In the genomic region with DNA sequence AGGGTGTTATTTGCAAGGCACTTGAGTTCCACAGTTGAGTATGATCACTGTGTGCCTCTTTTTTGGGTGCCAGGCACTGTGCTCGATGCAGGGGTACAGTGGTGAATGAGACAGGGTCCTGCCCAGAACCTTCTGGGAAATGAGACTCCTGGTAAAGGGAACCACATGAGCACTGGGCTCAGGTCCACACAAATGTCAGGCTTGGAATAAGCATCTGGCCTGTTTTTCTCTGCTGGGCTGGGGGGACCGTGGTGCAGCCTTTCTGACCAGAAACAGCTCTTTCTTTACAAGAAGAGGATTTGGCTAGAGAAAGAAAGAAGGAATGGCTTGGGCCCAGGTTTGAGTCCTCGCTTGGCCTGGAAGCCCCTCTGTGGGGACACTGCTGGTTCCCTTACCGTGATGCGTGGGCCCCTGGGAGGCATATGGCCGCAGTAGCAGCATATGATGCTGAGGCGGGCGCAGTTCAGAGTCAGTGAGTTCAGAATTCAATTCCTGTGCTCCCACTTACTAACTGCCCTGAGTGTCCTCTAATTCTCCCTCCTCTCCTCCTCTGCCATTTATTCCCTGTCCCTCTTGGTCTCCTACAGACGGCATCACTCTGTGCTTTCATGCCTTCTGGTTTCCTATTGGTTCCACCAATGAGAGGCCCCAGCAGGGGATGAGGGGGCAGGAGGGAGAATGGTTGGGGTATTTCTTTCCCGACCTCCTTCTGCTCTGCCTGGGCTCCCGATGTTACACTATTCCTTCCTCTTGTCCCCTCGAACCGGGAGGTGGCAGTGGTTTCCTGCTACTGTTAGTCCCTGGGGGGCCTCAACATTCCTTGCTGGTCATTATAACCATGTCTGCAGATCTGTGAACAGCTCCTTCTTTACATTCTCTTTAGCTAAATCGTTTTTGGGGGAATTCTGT, we compare ENCODE assay signal across 14 cellular contexts. TPM values are rescaled to one million over a fixed set of nuclear protein-coding genes. Genes with fewer than 3 reads are reported as not detected.
DNase-seq lines count a peak whose midpoint lies in the region; ATAC-seq, FAIRE-seq and TF ChIP-seq lines count a peak whose summit lies in the region.
"Had no signal": no experiment of that assay in that cellular context is flagged by ENCODE, and none has a peak within 500 bp of the region (broad histone marks: within the 10 kb centered on the region; RNA-seq: fewer than 3 reads in every experiment).

No MANE protein-coding gene starts in this region.

- H3K27ac ChIP-seq in A673 (ENCODE audit: low read depth, low read length, poor library complexity, severe bottlenecking) (no peak overlapping the region), HepG2 (ENCODE audit: extremely low read length, insufficient read depth, low read length) (no peak overlapping the region)
- H3K27ac ChIP-seq: gastroesophageal sphincter had no signal

- H3K27me3 ChIP-seq in A673 (replicated peaks; ENCODE audit: insufficient read depth, low read depth, low read length, poor library complexity) (peaks cover 3% of the 10 kb centered on the region), HepG2 (ENCODE audit: control insufficient read depth in 1 of 2, insufficient read depth in 2 of 2, low read length in 2 of 2) (peaks cover 4 to 39% of the 10 kb centered on the region in 2 experiments; a peak in 4 of 5 replicates)

- POLR2A ChIA-PET in A673 (lab: Charles Lee; ENCODE audit: low non-redundant PET), result no interaction called here
- POLR2A ChIA-PET in HepG2 (lab: Yijun Ruan, JAX), result no interaction called here

- no peak for TF ChIP-seq RAD21 in HepG2 (CRISPR knock-in tag; IDR thresholded peaks at IDR 0.05)

- no peak for FAIRE-seq in HepG2 (lab: Jason Lieb, UNC)
- FAIRE-seq: islet of Langerhans had no signal

- CTCF ChIA-PET in A673 (lab: Charles Lee) (no interaction called here), HepG2 (lab: Yijun Ruan, JAX; ENCODE audit: low intra/inter-chr PET ratio, low total read pairs) (no interaction called here)

- H3K79me2 ChIP-seq in HepG2 (ENCODE audit: insufficient read depth, low read length), result no peaks in the 10 kb centered on the region

- ATAC-seq in HepG2, result peak; percentile 60
- ATAC-seq in HG02885 (IDR thresholded peaks at IDR 0.05; ENCODE audit: poor library complexity, unreplicated experiment), result no peak
- ATAC-seq: gastroesophageal sphincter had no signal

- H3K9me3 ChIP-seq in A673 (ENCODE audit: low read depth, low read length, poor library complexity, severe bottlenecking), result no peaks in the 10 kb centered on the region
- H3K9me3 ChIP-seq in HepG2 (ENCODE audit: low read length), result no peaks in the 10 kb centered on the region
- H3K9me3 ChIP-seq: gastroesophageal sphincter had no signal

- H3K9ac ChIP-seq in HepG2 (ENCODE audit: insufficient read depth, low read depth, low read length), result no peak overlapping the region

- BruUV-seq in A673 (replicated peaks; lab: Mats Ljungman, UMichigan) (no TSS peak), HepG2 (replicated peaks; lab: Mats Ljungman, UMichigan) (no TSS peak)

- H3K4me3 ChIP-seq in A673 (ENCODE audit: low read depth, low read length, poor library complexity, severe bottlenecking) (no peak overlapping the region), HepG2 (replicated peaks in 1 of 3; ENCODE audit: insufficient read depth in 1 of 3, low read depth in 2 of 3, low read length in 3 of 3) (no peak overlapping the region)
- H3K4me3 ChIP-seq: gastroesophageal sphincter had no signal

- TF ChIP-seq EP300 in HepG2 (IDR thresholded peaks at IDR 0.05; ENCODE audit: low read depth in 2 of 2, low read length in 2 of 2) (no peak), HepG2 (CRISPR knock-in tag; IDR thresholded peaks at IDR 0.05; ENCODE audit: borderline replicate concordance) (no peak)

- TF ChIP-seq POLR2A in HepG2 (IDR thresholded peaks at IDR 0.05; ENCODE audit: insufficient read depth in 1 of 2, low read depth in 2 of 2, low read length in 2 of 2), result no peak

- TF ChIP-seq CTCF in A673 (conservative IDR thresholded peaks at IDR 0.05; ENCODE audit: low read depth, low read length) (peak; percentile 29; the same call in 1 of the 2 replicates), HepG2 (CRISPR knock-in tag; IDR thresholded peaks at IDR 0.05) (peak; percentile 48)

- intact Hi-C loops in A673 (cut with micrococcal nuclease; ENCODE audit: unreplicated experiment), result no loop called here
- intact Hi-C loops in HepG2 (cut with micrococcal nuclease; ENCODE audit: unreplicated experiment), result no loop called here

- no peaks in the 10 kb centered on the region for H3K4me1 ChIP-seq in A673 (ENCODE audit: insufficient read depth, low read length, poor library complexity, severe bottlenecking)
- no peaks in the 10 kb centered on the region for H3K4me1 ChIP-seq in HepG2 (ENCODE audit: insufficient read depth, low read length)

- peak; percentile 41 for DNase-seq in A673 (ENCODE audit: low spot score)
- peak; percentile 51 for DNase-seq in Daoy (ENCODE audit: low read depth)
- DNase-seq in SK-N-DZ (ENCODE audit: low spot score), result peak; percentile 41
- DNase-seq in HepG2 (ENCODE audit: low spot score), result no peak
- no peak for DNase-seq in activated CD4-positive, alpha-beta T cell treated with anti-CD3 and anti-CD28 coated beads for 1 hour
- DNase-seq in dedifferentiated amniotic fluid mesenchymal stem cell (ENCODE audit: extremely low spot score), result no peak
- no peak for DNase-seq in NCI-H146 treated with DMSO at 0.1 percent for 48 hours (lab: John Stamatoyannopoulos, UW; ENCODE audit: unreplicated experiment)
- DNase-seq: activated gamma-delta T cell; NCI-H226; retina; stimulated activated naive CD4-positive, alpha-beta T cell treated with Interleukin-2 at 50 U/mL for 16 hours had no signal

- H3K4me2 ChIP-seq in HepG2 (ENCODE audit: low read depth, low read length), result no peak overlapping the region

- H3K36me3 ChIP-seq in A673 (ENCODE audit: insufficient read depth, low read length, poor library complexity, severe bottlenecking) (no peaks in the 10 kb centered on the region), HepG2 (replicated peaks in 1 of 2; ENCODE audit: control insufficient read depth in 1 of 2, insufficient read depth in 2 of 2, low read length in 2 of 2) (no peaks in the 10 kb centered on the region)
- H3K36me3 ChIP-seq: gastroesophageal sphincter had no signal

- 35% methylated on average over 12 of the region's 14 CpGs for WGBS in HepG2 (ENCODE audit: low lambda C conversion rate)

- H2AFZ ChIP-seq in HepG2 (ENCODE audit: low read length), result no peak overlapping the region

- H4K20me1 ChIP-seq in HepG2 (ENCODE audit: insufficient read depth, low read length), result no peaks in the 10 kb centered on the region

- in situ Hi-C loops in HepG2 (cut with HindIII; ENCODE audit: extremely low pct_ligation_motif_present, low pct_unique_long_range_greater_than_20kb), result no loop called here

RNA-seq across cellular contexts. Expression of a gene that starts 9.6 kb away (rescaled TPM):
- not detected in 2 replicates for total RNA-seq in A673 (2021)
- 0.06 and 0.48 TPM in 2 replicates for total RNA-seq in Daoy (2014; rRNA removed; shearing (Covaris generic))
- 6.3 and 6.5 TPM in 2 replicates for polyA plus RNA-seq in SK-N-DZ (2014; cell fraction: cytosol; rRNA removed)
- polyA plus RNA-seq in SK-N-DZ (2014; cell fraction: nucleus; rRNA removed), result 57.9 and 76.8 TPM in 2 replicates
- 0.22 and 1.0 TPM in 2 replicates for total RNA-seq in HepG2 (2016; rRNA removed; fragmentation: Illumina TruSeq; extraction: Trizol)
- 0.26 and 0.51 TPM in 2 replicates for total RNA-seq in HepG2 (2016; cell fraction: cytosol; rRNA removed; fragmentation: Illumina TruSeq; extraction: Trizol; ENCODE audit: low read depth)
- 0.37 and 1.2 TPM in 2 replicates for total RNA-seq in HepG2 (2016; cell fraction: insoluble cytoplasmic fraction; rRNA removed; fragmentation: Illumina TruSeq; extraction: Trizol)
- 0.28 and 0.48 TPM in 2 replicates for total RNA-seq in HepG2 (2016; cell fraction: membrane; rRNA removed; fragmentation: Illumina TruSeq; extraction: Trizol)
- 1.3 and 2.0 TPM in 2 replicates for total RNA-seq in HepG2 (2016; cell fraction: nucleus; rRNA removed; fragmentation: Illumina TruSeq; extraction: Trizol)
- polyA plus RNA-seq in HepG2 (2011; rRNA removed), result 0.37 and 0.46 TPM in 2 replicates
- polyA plus RNA-seq in HepG2 (2011; cell fraction: cytosol; rRNA removed), result 0.12 and 0.31 TPM in 2 replicates
- 6.6 and 8.0 TPM in 2 replicates for polyA plus RNA-seq in HepG2 (2011; cell fraction: nucleus; rRNA removed)
- 0.28 TPM in 2 replicates for polyA plus RNA-seq in HepG2 (2012)
- 0.09 and 0.12 TPM in 2 replicates for polyA plus RNA-seq in HepG2 (2016; cell fraction: cytosol; fragmentation: Illumina TruSeq; extraction: Trizol; ENCODE audit: low read depth)
- polyA plus RNA-seq in HepG2 (2016; cell fraction: insoluble cytoplasmic fraction; fragmentation: Illumina TruSeq; extraction: Trizol; ENCODE audit: low read depth), result 0.17 and 0.24 TPM in 2 replicates
- 0.20 and 0.23 TPM in 2 replicates for polyA plus RNA-seq in HepG2 (2016; cell fraction: membrane; fragmentation: Illumina TruSeq; extraction: Trizol; ENCODE audit: low read depth)
- polyA plus RNA-seq in HepG2 (2016; cell fraction: nucleus; fragmentation: Illumina TruSeq; extraction: Trizol; ENCODE audit: insufficient read depth, low read depth), result 2.1 and 3.1 TPM in 2 replicates
- polyA minus RNA-seq in HepG2 (2011; rRNA and poly(A)+ RNA removed; ENCODE audit: low replicate concordance), result 0.07 and 0.58 TPM in 2 replicates
- polyA minus RNA-seq in HepG2 (2011; cell fraction: cytosol; rRNA and poly(A)+ RNA removed), result not detected in 2 replicates
- 1.1 and 1.4 TPM in 2 replicates for polyA minus RNA-seq in HepG2 (2011; cell fraction: nucleus; rRNA and poly(A)+ RNA removed)

RNA-seq across cellular contexts. Expression of a gene that starts 17.6 kb away (rescaled TPM):
- total RNA-seq in A673 (2021) (not detected in 2 replicates), HepG2 (2016; rRNA removed; fragmentation: Illumina TruSeq; extraction: Trizol) (2.0 and 2.9 TPM in 2 replicates)
- 0.60 and 2.2 TPM in 2 replicates for total RNA-seq in Daoy (2014; rRNA removed; shearing (Covaris generic))
- polyA plus RNA-seq in SK-N-DZ (2014; cell fraction: cytosol; rRNA removed), result 0.29 and 0.68 TPM in 2 replicates
- 0.85 and 5.3 TPM in 2 replicates for polyA plus RNA-seq in SK-N-DZ (2014; cell fraction: nucleus; rRNA removed)
- 1.1 and 1.9 TPM in 2 replicates for total RNA-seq in HepG2 (2016; cell fraction: cytosol; rRNA removed; fragmentation: Illumina TruSeq; extraction: Trizol; ENCODE audit: low read depth)
- total RNA-seq in HepG2 (2016; cell fraction: insoluble cytoplasmic fraction; rRNA removed; fragmentation: Illumina TruSeq; extraction: Trizol), result 1.9 and 3.1 TPM in 2 replicates
- total RNA-seq in HepG2 (2016; cell fraction: membrane; rRNA removed; fragmentation: Illumina TruSeq; extraction: Trizol), result 2.0 and 3.2 TPM in 2 replicates
- 2.9 and 3.4 TPM in 2 replicates for total RNA-seq in HepG2 (2016; cell fraction: nucleus; rRNA removed; fragmentation: Illumina TruSeq; extraction: Trizol)
- 2.0 and 2.4 TPM in 2 replicates for polyA plus RNA-seq in HepG2 (2011; rRNA removed)
- polyA plus RNA-seq in HepG2 (2011; cell fraction: cytosol; rRNA removed), result 1.2 and 1.5 TPM in 2 replicates
- polyA plus RNA-seq in HepG2 (2011; cell fraction: nucleus; rRNA removed), result 9.9 and 12.9 TPM in 2 replicates
- polyA plus RNA-seq in HepG2 (2012), result 0.66 and 0.88 TPM in 2 replicates
- 1.1 TPM in 2 replicates for polyA plus RNA-seq in HepG2 (2016; cell fraction: cytosol; fragmentation: Illumina TruSeq; extraction: Trizol; ENCODE audit: low read depth)
- 2.0 and 3.3 TPM in 2 replicates for polyA plus RNA-seq in HepG2 (2016; cell fraction: insoluble cytoplasmic fraction; fragmentation: Illumina TruSeq; extraction: Trizol; ENCODE audit: low read depth)
- polyA plus RNA-seq in HepG2 (2016; cell fraction: membrane; fragmentation: Illumina TruSeq; extraction: Trizol; ENCODE audit: low read depth), result 1.5 and 2.4 TPM in 2 replicates
- 9.3 and 11.8 TPM in 2 replicates for polyA plus RNA-seq in HepG2 (2016; cell fraction: nucleus; fragmentation: Illumina TruSeq; extraction: Trizol; ENCODE audit: insufficient read depth, low read depth)
- 0.61 and 1.8 TPM in 2 replicates for polyA minus RNA-seq in HepG2 (2011; rRNA and poly(A)+ RNA removed; ENCODE audit: low replicate concordance)
- 0.79 and 1.8 TPM in 2 replicates for polyA minus RNA-seq in HepG2 (2011; cell fraction: cytosol; rRNA and poly(A)+ RNA removed)
- polyA minus RNA-seq in HepG2 (2011; cell fraction: nucleus; rRNA and poly(A)+ RNA removed), result 0.52 and 1.1 TPM in 2 replicates

RNA-seq across cellular contexts. Expression of a gene that starts 57.5 kb away (rescaled TPM):
- 148 and 152 TPM in 2 replicates for total RNA-seq in A673 (2021)
- 103 and 130 TPM in 2 replicates for total RNA-seq in Daoy (2014; rRNA removed; shearing (Covaris generic))
- 217 and 371 TPM in 2 replicates for polyA plus RNA-seq in SK-N-DZ (2014; cell fraction: cytosol; rRNA removed)
- polyA plus RNA-seq in SK-N-DZ (2014; cell fraction: nucleus; rRNA removed), result 110 and 137 TPM in 2 replicates
- 87.2 and 107 TPM in 2 replicates for total RNA-seq in HepG2 (2016; rRNA removed; fragmentation: Illumina TruSeq; extraction: Trizol)
- 91.7 and 127 TPM in 2 replicates for total RNA-seq in HepG2 (2016; cell fraction: cytosol; rRNA removed; fragmentation: Illumina TruSeq; extraction: Trizol; ENCODE audit: low read depth)
- 86.6 and 128 TPM in 2 replicates for total RNA-seq in HepG2 (2016; cell fraction: insoluble cytoplasmic fraction; rRNA removed; fragmentation: Illumina TruSeq; extraction: Trizol)
- total RNA-seq in HepG2 (2016; cell fraction: membrane; rRNA removed; fragmentation: Illumina TruSeq; extraction: Trizol), result 87.9 and 101 TPM in 2 replicates
- total RNA-seq in HepG2 (2016; cell fraction: nucleus; rRNA removed; fragmentation: Illumina TruSeq; extraction: Trizol), result 29.8 and 31.5 TPM in 2 replicates
- polyA plus RNA-seq in HepG2 (2011; rRNA removed), result 132 and 144 TPM in 2 replicates
- 149 and 216 TPM in 2 replicates for polyA plus RNA-seq in HepG2 (2011; cell fraction: cytosol; rRNA removed)
- polyA plus RNA-seq in HepG2 (2011; cell fraction: nucleus; rRNA removed), result 54.3 and 63.6 TPM in 2 replicates
- 127 and 131 TPM in 2 replicates for polyA plus RNA-seq in HepG2 (2012)
- polyA plus RNA-seq in HepG2 (2016; cell fraction: cytosol; fragmentation: Illumina TruSeq; extraction: Trizol; ENCODE audit: low read depth), result 134 and 154 TPM in 2 replicates
- 186 and 188 TPM in 2 replicates for polyA plus RNA-seq in HepG2 (2016; cell fraction: insoluble cytoplasmic fraction; fragmentation: Illumina TruSeq; extraction: Trizol; ENCODE audit: low read depth)
- polyA plus RNA-seq in HepG2 (2016; cell fraction: membrane; fragmentation: Illumina TruSeq; extraction: Trizol; ENCODE audit: low read depth), result 130 and 137 TPM in 2 replicates
- 74.2 and 75.8 TPM in 2 replicates for polyA plus RNA-seq in HepG2 (2016; cell fraction: nucleus; fragmentation: Illumina TruSeq; extraction: Trizol; ENCODE audit: insufficient read depth, low read depth)
- 39.4 and 64.2 TPM in 2 replicates for polyA minus RNA-seq in HepG2 (2011; rRNA and poly(A)+ RNA removed; ENCODE audit: low replicate concordance)
- 18.0 and 20.1 TPM in 2 replicates for polyA minus RNA-seq in HepG2 (2011; cell fraction: cytosol; rRNA and poly(A)+ RNA removed)
- polyA minus RNA-seq in HepG2 (2011; cell fraction: nucleus; rRNA and poly(A)+ RNA removed), result 9.9 and 10.6 TPM in 2 replicates

Comparison
In these comparisons a context has a peak if more than half of its experiments do, and no peak if none do; other contexts are left out.
1. DNase-seq: peak in A673 (single experiment), Daoy (single experiment) and SK-N-DZ (single experiment); none in HepG2 (single experiment), activated CD4-positive, alpha-beta T cell treated with anti-CD3 and anti-CD28 coated beads for 1 hour (single experiment), dedifferentiated amniotic fluid mesenchymal stem cell (single experiment) and NCI-H146 treated with DMSO at 0.1 percent for 48 hours (single experiment).